24 cellular contexts compared by ENCODE assay signal in genomic region chr2:146890491-146890890, GRCh38.
DNase-seq lines count a peak whose midpoint lies in the region; ATAC-seq, FAIRE-seq and TF ChIP-seq lines count a peak whose summit lies in the region.
"Had no signal": no experiment of that assay in that cellular context is flagged by ENCODE, and none has a peak within 500 bp of the region (broad histone marks: within the 10 kb centered on the region; RNA-seq: fewer than 3 reads in every experiment).

No MANE protein-coding gene starts in this region.

- no peak for TF ChIP-seq POLR2A in GM12878 (IDR thresholded peaks at IDR 0.05; ENCODE audit: low read depth, low read length)
- no peak for TF ChIP-seq POLR2A in endothelial cell of umbilical vein (IDR thresholded peaks at IDR 0.05; ENCODE audit: low read depth, low read length)

- H3K9me1 ChIP-seq in endothelial cell of umbilical vein (replicated peaks; ENCODE audit: control insufficient read depth, extremely low read depth, insufficient read depth, low read length), result no peaks in the 10 kb centered on the region

- RAD21 ChIA-PET in GM12878 (lab: Charles Lee; ENCODE audit: unreplicated experiment), result interaction anchor here (0.6 to 3.3 kb wide), 4 partner anchors 8 to 69 kb away, joined by 3 to 8 read pairs (median 5); no protein-coding TSS in a partner anchor

- no peaks in the 10 kb centered on the region for H3K9me3 ChIP-seq in GM12878 (replicated peaks; ENCODE audit: control insufficient read depth, insufficient read depth, low read length)
- H3K9me3 ChIP-seq in endothelial cell of umbilical vein (replicated peaks; ENCODE audit: control insufficient read depth, insufficient read depth, low read length), result no peaks in the 10 kb centered on the region
- H3K9me3 ChIP-seq: BLaER1, Caco-2 had no signal

- H3K27me3 ChIP-seq in GM12878 (replicated peaks in 1 of 2; ENCODE audit: control insufficient read depth in 2 of 2, insufficient read depth in 2 of 2, low read length in 1 of 2) (no peaks in the 10 kb centered on the region), endothelial cell of umbilical vein (ENCODE audit: control insufficient read depth in 2 of 2, insufficient read depth in 2 of 2, low read length in 2 of 2) (no peaks in the 10 kb centered on the region)
- H3K27me3 ChIP-seq: BLaER1 had no signal

- SMC1A ChIA-PET in GM12878 (lab: Charles Lee; ENCODE audit: uncharacterized antibody, unreplicated experiment), result interaction anchor here (1.0 to 2.1 kb wide), 4 partner anchors 9 to 72 kb away, joined by 3 to 4 read pairs (median 4); no protein-coding TSS in a partner anchor

- no TSS peak for BruUV-seq in GM12878 (replicated peaks; lab: Mats Ljungman, UMichigan)
- BruUV-seq in endothelial cell of umbilical vein (replicated peaks; lab: Mats Ljungman, UMichigan), result no TSS peak

- H3K9ac ChIP-seq in GM12878 (ENCODE audit: control insufficient read depth, insufficient read depth, low read length) (no peak overlapping the region), endothelial cell of umbilical vein (replicated peaks; ENCODE audit: extremely low read depth, insufficient read depth, low read length) (no peak overlapping the region)
- H3K9ac ChIP-seq: BLaER1, GM23248 had no signal

- TF ChIP-seq RAD21 in GM12878 (IDR thresholded peaks at IDR 0.05; ENCODE audit: insufficient read depth, low read depth, low read length), result no peak

- H3K79me2 ChIP-seq in GM12878 (ENCODE audit: control insufficient read depth, insufficient read depth, low read length) (no peaks in the 10 kb centered on the region), endothelial cell of umbilical vein (ENCODE audit: control insufficient read depth, insufficient read depth, low read length) (no peaks in the 10 kb centered on the region)

- no peak for TF ChIP-seq CTCF in GM12878 (IDR thresholded peaks at IDR 0.05 in 2 of 3, conservative IDR thresholded peaks at IDR 0.05 in 1 of 3; ENCODE audit: control insufficient read depth in 2 of 3, extremely low read depth in 1 of 3, insufficient read depth in 1 of 3, low read depth in 3 of 3, low read length in 3 of 3)
- TF ChIP-seq CTCF in endothelial cell of umbilical vein (IDR thresholded peaks at IDR 0.05; ENCODE audit: extremely low read depth in 1 of 2, insufficient read depth in 1 of 2, low read depth in 1 of 2, low read length in 2 of 2), result no peak

- intact Hi-C loops in GM12878 (cut with micrococcal nuclease; ENCODE audit: unreplicated experiment) (no loop called here), endothelial cell of umbilical vein (cut with micrococcal nuclease) (no loop called here)

- dilution Hi-C loops in endothelial cell of umbilical vein (cut with MboI; ENCODE audit: extremely low pct_ligation_motif_present, low sequenced_read_pairs), result no loop called here

- CTCF ChIA-PET in GM12878 (lab: Yijun Ruan, JAX), result no interaction called here
- CTCF ChIA-PET in endothelial cell of umbilical vein (lab: Charles Lee), result interaction anchor here (0.9 to 1.7 kb wide), 4 partner anchors 13 to 157 kb away, joined by 3 to 4 read pairs (median 3); no protein-coding TSS in a partner anchor

- no peak for FAIRE-seq in GM12878 (lab: Jason Lieb, UNC)
- FAIRE-seq in endothelial cell of umbilical vein (lab: Jason Lieb, UNC), result no peak
- FAIRE-seq: A204.1, GM12892, H1 had no signal

- H3K4me2 ChIP-seq in GM12878 (ENCODE audit: control insufficient read depth, insufficient read depth) (no peak overlapping the region), endothelial cell of umbilical vein (ENCODE audit: insufficient read depth, low read length) (no peak overlapping the region)
- H3K4me2 ChIP-seq: BLaER1 had no signal

- H3K36me3 ChIP-seq in GM12878 (ENCODE audit: control insufficient read depth in 2 of 2, insufficient read depth in 2 of 2, low read length in 1 of 2) (no peaks in the 10 kb centered on the region), endothelial cell of umbilical vein (ENCODE audit: control insufficient read depth in 2 of 2, extremely low read depth in 1 of 2, insufficient read depth in 2 of 2, low read length in 2 of 2) (no peaks in the 10 kb centered on the region)
- H3K36me3 ChIP-seq: BLaER1 had no signal

- POLR2A ChIA-PET in GM12878 (lab: Charles Lee) (interaction anchor here (1.1 to 1.5 kb wide), 2 partner anchors 9 to 28 kb away, joined by 3 read pairs; no protein-coding TSS in a partner anchor), endothelial cell of umbilical vein (lab: Charles Lee) (no interaction called here)

- peaks cover 2% of the 10 kb centered on the region for H3K36me3 Mint-ChIP-seq in effector memory CD8-positive, alpha-beta T cell (ENCODE audit: insufficient read depth)
- H3K36me3 Mint-ChIP-seq: CD4-positive, CD25-positive, alpha-beta regulatory T cell; CD8-positive, alpha-beta T cell had no signal

- H2AFZ ChIP-seq in GM12878 (ENCODE audit: control insufficient read depth, low read depth, low read length) (no peak overlapping the region), endothelial cell of umbilical vein (ENCODE audit: low read depth, low read length) (no peak overlapping the region)
- H2AFZ ChIP-seq: GM23248 had no signal

- no peak overlapping the region for H3K4me3 ChIP-seq in GM12878
- no peak overlapping the region for H3K4me3 ChIP-seq in endothelial cell of umbilical vein (replicated peaks in 1 of 3; ENCODE audit: insufficient read depth in 1 of 3, low read depth in 1 of 3, low read length in 3 of 3)
- H3K4me3 ChIP-seq: BLaER1, GM23248 had no signal

- no peaks in the 10 kb centered on the region for H3K9me3 Mint-ChIP-seq in effector memory CD8-positive, alpha-beta T cell
- H3K9me3 Mint-ChIP-seq: CD8-positive, alpha-beta T cell had no signal

- no peak overlapping the region for H3K27ac Mint-ChIP-seq in effector memory CD8-positive, alpha-beta T cell
- H3K27ac Mint-ChIP-seq: B cell; CD4-positive, CD25-positive, alpha-beta regulatory T cell; CD8-positive, alpha-beta T cell had no signal

- no peak overlapping the region for H3K27ac ChIP-seq in GM12878 (ENCODE audit: control insufficient read depth, insufficient read depth)
- no peak overlapping the region for H3K27ac ChIP-seq in endothelial cell of umbilical vein (ENCODE audit: insufficient read depth, low read depth, low read length)
- H3K27ac ChIP-seq: 22Rv1, BLaER1, C4-2B, GM23248 had no signal

- in situ Hi-C loops in GM12878 (cut with MboI), result no loop called here

- no peaks in the 10 kb centered on the region for H3K27me3 Mint-ChIP-seq in effector memory CD8-positive, alpha-beta T cell
- H3K27me3 Mint-ChIP-seq: B cell; CD4-positive, CD25-positive, alpha-beta regulatory T cell had no signal

- TF ChIP-seq EP300 in GM12878 (IDR thresholded peaks at IDR 0.05; ENCODE audit: borderline replicate concordance in 1 of 2, control insufficient read depth in 1 of 2, low read depth in 2 of 2, low read length in 2 of 2), result no peak

- H3K4me1 ChIP-seq in GM12878 (ENCODE audit: control insufficient read depth, insufficient read depth, low read length) (no peaks in the 10 kb centered on the region), endothelial cell of umbilical vein (ENCODE audit: control insufficient read depth, extremely low read depth, insufficient read depth, low read length) (no peaks in the 10 kb centered on the region)
- H3K4me1 ChIP-seq: BLaER1, Caco-2 had no signal

- ATAC-seq in GM12878, result peak; percentile 5; the same call in 2 of the 3 replicates
- no peak for ATAC-seq in GM21786 (IDR thresholded peaks at IDR 0.05; ENCODE audit: unreplicated experiment)
- ATAC-seq in effector memory CD8-positive, alpha-beta T cell (replicated peaks), result no peak
- ATAC-seq: CD8-positive, alpha-beta T cell had no signal

- no peak overlapping the region for H3K4me3 Mint-ChIP-seq in effector memory CD8-positive, alpha-beta T cell
- H3K4me3 Mint-ChIP-seq: B cell; CD4-positive, CD25-positive, alpha-beta regulatory T cell; CD8-positive, alpha-beta T cell had no signal

- H3K4me1 Mint-ChIP-seq in effector memory CD8-positive, alpha-beta T cell (ENCODE audit: low read depth in 2 of 2), result no peaks in the 10 kb centered on the region
- H3K4me1 Mint-ChIP-seq: B cell; CD4-positive, CD25-positive, alpha-beta regulatory T cell had no signal

- DNase-seq in DMS 273 (lab: John Stamatoyannopoulos, UW; ENCODE audit: unreplicated experiment) (peak; percentile 2), DMS 273 treated with DMSO at 0.1 percent for 48 hours (lab: John Stamatoyannopoulos, UW) (no peak), GM12878 (ENCODE audit: low read depth, low spot score) (no peak), endothelial cell of umbilical vein (ENCODE audit: low read depth, low spot score) (peak; percentile 47), lung microvascular endothelial cell (ENCODE audit: low read depth in 2 of 2) (peak; percentile 58 to 62)
- DNase-seq in effector CD8-positive, alpha-beta T cell (lab: John Stamatoyannopoulos, UW), result no peak
- no peak for DNase-seq in effector memory CD8-positive, alpha-beta T cell
- DNase-seq: Caco-2; CD4-positive, CD25-positive, alpha-beta regulatory T cell; CD8-positive, alpha-beta T cell; DMS53; DMS79 treated with DMSO at 0.1 percent for 48 hours; GF-D8; GM23248; H7; HCEC 1CT had no signal

- H4K20me1 ChIP-seq in GM12878 (ENCODE audit: control insufficient read depth, insufficient read depth) (no peaks in the 10 kb centered on the region), endothelial cell of umbilical vein (replicated peaks; ENCODE audit: control insufficient read depth, extremely low read depth, insufficient read depth, low read length) (no peaks in the 10 kb centered on the region)
- H4K20me1 ChIP-seq: BLaER1 had no signal

- WGBS in GM12878 (ENCODE audit: insufficient coverage, insufficient replicate concordance, low lambda C conversion rate, missing lambda C conversion rate), result 20% methylated on average over 2 of the region's 2 CpGs

TF ChIP-seq in endothelial cell of umbilical vein, 7 proteins besides CTCF, POLR2A, EP300 and RAD21:
- TF ChIP-seq POLR2AphosphoS5 (IDR thresholded peaks at IDR 0.05; ENCODE audit: insufficient read depth, low read depth, low read length), result no peak
- no peak for TF ChIP-seq MYC (IDR thresholded peaks at IDR 0.05; ENCODE audit: low read depth, low read length)
- TF ChIP-seq EZH2 (IDR thresholded peaks at IDR 0.05; ENCODE audit: borderline replicate concordance, low read depth, low read length, severe bottlenecking), result no peak
- no peak for TF ChIP-seq JUN (IDR thresholded peaks at IDR 0.05; ENCODE audit: borderline replicate concordance, insufficient read depth, insufficient read length, low read depth)
- TF ChIP-seq, protein P1, sequence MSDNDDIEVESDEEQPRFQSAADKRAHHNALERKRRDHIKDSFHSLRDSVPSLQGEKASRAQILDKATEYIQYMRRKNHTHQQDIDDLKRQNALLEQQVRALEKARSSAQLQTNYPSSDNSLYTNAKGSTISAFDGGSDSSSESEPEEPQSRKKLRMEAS (IDR thresholded peaks at IDR 0.05; ENCODE audit: insufficient read depth, insufficient read length), result no peak
- no peak for TF ChIP-seq GATA2 (IDR thresholded peaks at IDR 0.05; ENCODE audit: insufficient read depth, insufficient read length, low read depth, low read length)
- no peak for TF ChIP-seq FOS (IDR thresholded peaks at IDR 0.05; ENCODE audit: borderline replicate concordance, insufficient read depth, low read length)
TF ChIP-seq in endothelial cell of umbilical vein: peak in this region for 0.

Comparison
In these comparisons a context has a peak if more than half of its experiments do, and no peak if none do; other contexts are left out.
1. DNase-seq: peak in DMS 273 (single experiment), endothelial cell of umbilical vein (single experiment) and lung microvascular endothelial cell (2 of 2); none in DMS 273 treated with DMSO at 0.1 percent for 48 hours (single experiment), GM12878 (single experiment), effector CD8-positive, alpha-beta T cell (single experiment) and effector memory CD8-positive, alpha-beta T cell (0 of 3).